Comparison of ENCODE assay signal across 31 cellular contexts in genomic region chr15:48899793-48900192, GRCh38.
"Had no signal": no experiment of that assay in that cellular context is flagged by ENCODE, and none has a peak within 500 bp of the region (broad histone marks: within the 10 kb centered on the region; RNA-seq: fewer than 3 reads in every experiment).

No MANE protein-coding gene starts in this region.

- H3K4me3 ChIP-seq: body of pancreas, Peyer's patch, SJSA1 had no signal

- H3K27ac ChIP-seq: body of pancreas, KMS-11, Peyer's patch, SJSA1 had no signal

- ATAC-seq: activated CD8-positive, alpha-beta T cell treated with anti-CD3 and anti-CD28 coated beads for 36 hours; body of pancreas; PC-3 had no signal

- H3K27me3 ChIP-seq: body of pancreas, Peyer's patch, SJSA1 had no signal

- FAIRE-seq: astrocyte, TTC549 had no signal

- H3K36me3 ChIP-seq: Peyer's patch, SJSA1 had no signal

- H3K9me3 ChIP-seq: body of pancreas, Peyer's patch, SJSA1, SK-N-SH had no signal

- H3K4me1 ChIP-seq: body of pancreas, Peyer's patch had no signal

- DNase-seq: activated CD4-positive, alpha-beta T cell treated with anti-CD3 and anti-CD28 coated beads, Interleukin-2, amount 10 ng/mL, durations not matched to agents 24 days and 14 days; activated CD4-positive, alpha-beta T cell treated with anti-CD3 and anti-CD28 coated beads, Interleukin-2, amount 50 U/mL, for 4 hours; activated CD8-positive, alpha-beta T cell treated with anti-CD3 and anti-CD28 coated beads for 36 hours; activated gamma-delta T cell; activated naive CD4-positive, alpha-beta T cell treated with Interleukin-2 at 50 U/mL for 16 hours; activated naive CD8-positive, alpha-beta T cell treated with anti-CD3 and anti-CD28 coated beads, Interleukin-2, amount 10 ng/mL, durations not matched to agents 7 days and 5 days; activated T-cell treated with anti-CD3 and anti-CD28 coated beads, Interleukin-2, amount 50 U/mL, for 24 hours; body of pancreas; central memory CD4-positive, alpha-beta T cell; MM.1S; MV-4-11; NCI-H1092; NCI-H1436 treated with DMSO at 0.1 percent for 48 hours; NCI-H1694 treated with DMSO at 0.1 percent for 48 hours; NCI-H2029 treated with DMSO at 0.1 percent for 48 hours; NCI-H2107; NCI-H2171; NCI-H2227 treated with DMSO at 0.1 percent for 48 hours; NCI-H446; NCI-H510A treated with DMSO at 0.1 percent for 48 hours; NCI-H526 treated with DMSO at 0.1 percent for 48 hours; NK-92 treated with Interleukin-12 subunit alpha and Interleukin-12 subunit beta, amount 100 ng/mL, for 24 hours; PC-3; Peyer's patch; RPMI8226; SHP77 treated with DMSO at 0.1 percent for 48 hours; SK-N-SH had no signal
